1 cellular context compared by ENCODE assay signal in genomic region chr19:35006342-35006998, GRCh38.
TF ChIP-seq lines count a peak whose summit lies in the region.

No MANE protein-coding gene starts in this region.

TF ChIP-seq in HepG2, 621 proteins besides CTCF, POLR2A, EP300 and RAD21 (continued from another document and continues in another):
- no peak for TF ChIP-seq ZBTB46 (CRISPR knock-in tag; IDR thresholded peaks at IDR 0.05; ENCODE audit: borderline replicate concordance)
- 0 out of 2 replicates have a peak, but pooled peaks have one; percentile 8 for TF ChIP-seq ZNF460 (CRISPR knock-in tag; IDR thresholded peaks at IDR 0.05; ENCODE audit: borderline replicate concordance)
- TF ChIP-seq PHF5A (CRISPR knock-in tag; IDR thresholded peaks at IDR 0.05; ENCODE audit: low read depth, unreplicated experiment) = peak; percentile 74
- TF ChIP-seq ERF (CRISPR knock-in tag; IDR thresholded peaks at IDR 0.05) = peak; percentile 42; the same call in 1 of the 2 replicates
- peak; percentile 64; the same call in 1 of the 2 replicates for TF ChIP-seq ARID4A (CRISPR knock-in tag; IDR thresholded peaks at IDR 0.05; ENCODE audit: borderline replicate concordance)
- no peak for TF ChIP-seq NONO (IDR thresholded peaks at IDR 0.05)
- TF ChIP-seq NONO (CRISPR knock-in tag; conservative IDR thresholded peaks at IDR 0.05) = 0 out of 2 replicates have a peak, but pooled peaks have one; percentile 61
- peak; percentile 61 for TF ChIP-seq ZC3H4 (CRISPR knock-in tag; IDR thresholded peaks at IDR 0.05; ENCODE audit: borderline replicate concordance)
- TF ChIP-seq NR3C1 (CRISPR knock-in tag; IDR thresholded peaks at IDR 0.05) = no peak
- peak; percentile 62; the same call in 1 of the 2 replicates for TF ChIP-seq ZNF281 (CRISPR knock-in tag; IDR thresholded peaks at IDR 0.05; ENCODE audit: borderline replicate concordance)
- peak; percentile 75 for TF ChIP-seq PPARG (CRISPR knock-in tag; conservative IDR thresholded peaks at IDR 0.05)
- TF ChIP-seq ZFP82 (CRISPR knock-in tag; IDR thresholded peaks at IDR 0.05; ENCODE audit: borderline replicate concordance) = peak; percentile 43; the same call in 1 of the 2 replicates
- no peak for TF ChIP-seq KLF6 (CRISPR knock-in tag; IDR thresholded peaks at IDR 0.05)
- TF ChIP-seq PLSCR1 (CRISPR knock-in tag; IDR thresholded peaks at IDR 0.05; ENCODE audit: borderline replicate concordance) = no peak
- no peak for TF ChIP-seq ZFP1 (CRISPR knock-in tag; IDR thresholded peaks at IDR 0.05)
- no peak for TF ChIP-seq HINFP (CRISPR knock-in tag; IDR thresholded peaks at IDR 0.05; ENCODE audit: low read depth)
- TF ChIP-seq SMAD9 (CRISPR knock-in tag; IDR thresholded peaks at IDR 0.05) = no peak
- no peak for TF ChIP-seq ZNF432 (CRISPR knock-in tag; IDR thresholded peaks at IDR 0.05; ENCODE audit: borderline replicate concordance)
- no peak for TF ChIP-seq IRF1 (CRISPR knock-in tag; IDR thresholded peaks at IDR 0.05; ENCODE audit: low read depth)
- TF ChIP-seq SMYD3 (CRISPR knock-in tag; IDR thresholded peaks at IDR 0.05) = no peak
- TF ChIP-seq SOX13 (IDR thresholded peaks at IDR 0.05) = peak; percentile 84
- peak in 1 of 2 experiments; percentile 93; a peak in 2 of 4 replicates for TF ChIP-seq SOX13 (CRISPR knock-in tag; conservative IDR thresholded peaks at IDR 0.05 in 1 of 2, IDR thresholded peaks at IDR 0.05 in 1 of 2)
- TF ChIP-seq SIX4 (CRISPR knock-in tag; IDR thresholded peaks at IDR 0.05) = peak; percentile 74; the same call in 1 of the 2 replicates
- peak; percentile 19; the same call in 1 of the 2 replicates for TF ChIP-seq CREB1 (IDR thresholded peaks at IDR 0.05)
- TF ChIP-seq CREB1 (CRISPR knock-in tag; IDR thresholded peaks at IDR 0.05) = peak; percentile 68
- peak; percentile 57; the same call in 1 of the 2 replicates for TF ChIP-seq ZNF350 (CRISPR knock-in tag; IDR thresholded peaks at IDR 0.05; ENCODE audit: borderline replicate concordance, low read depth)
- TF ChIP-seq ZNF547 (CRISPR knock-in tag; IDR thresholded peaks at IDR 0.05) = no peak
- peak; percentile 93 for TF ChIP-seq TGIF2 (CRISPR knock-in tag; IDR thresholded peaks at IDR 0.05)
- TF ChIP-seq GTF2F1 (IDR thresholded peaks at IDR 0.05; ENCODE audit: low read length) = no peak
- no peak for TF ChIP-seq CAMTA2 (CRISPR knock-in tag; IDR thresholded peaks at IDR 0.05; ENCODE audit: borderline replicate concordance)
- TF ChIP-seq NPAS2 (CRISPR knock-in tag; IDR thresholded peaks at IDR 0.05; ENCODE audit: borderline replicate concordance) = no peak
- TF ChIP-seq ZBTB25 (CRISPR knock-in tag; IDR thresholded peaks at IDR 0.05) = 0 out of 2 replicates have a peak, but pooled peaks have one; percentile 54
- TF ChIP-seq ZNF709 (CRISPR knock-in tag; IDR thresholded peaks at IDR 0.05) = 0 out of 2 replicates have a peak, but pooled peaks have one; percentile 11
- TF ChIP-seq STAT6 (CRISPR knock-in tag; IDR thresholded peaks at IDR 0.05; ENCODE audit: borderline replicate concordance) = peak; percentile 82; the same call in 1 of the 2 replicates
- TF ChIP-seq ARHGAP35 (CRISPR knock-in tag; IDR thresholded peaks at IDR 0.05; ENCODE audit: borderline replicate concordance) = no peak
- TF ChIP-seq CSRNP1 (CRISPR knock-in tag; IDR thresholded peaks at IDR 0.05) = peak; percentile 67; the same call in 1 of the 2 replicates
